ENCODE assay signal across 18 cellular contexts in genomic region chr7:37142943-37143342, GRCh38.
DNase-seq lines count a peak whose midpoint lies in the region; TF ChIP-seq lines count a peak whose summit lies in the region.
"Had no signal": no experiment of that assay in that cellular context is flagged by ENCODE, and none has a peak within 500 bp of the region (broad histone marks: within the 10 kb centered on the region; RNA-seq: fewer than 3 reads in every experiment).

No MANE protein-coding gene starts in this region.

- DNase-seq in EH (ENCODE audit: low read depth): peak; percentile 15
- peak; percentile 28 for DNase-seq in NB4 (ENCODE audit: low read depth)
- peak; percentile 26 for DNase-seq in fibroblast of villous mesenchyme (ENCODE audit: low read depth)
- DNase-seq in retinal pigment epithelial cell (ENCODE audit: low read depth): peak; percentile 10
- no peak for DNase-seq in erythroblast (lab: John Stamatoyannopoulos, UW)
- no peak for DNase-seq in cardiac septum (ENCODE audit: low spot score)
- DNase-seq in activated T-helper 2 cell treated with anti-CD3 and anti-CD28 coated beads, Interferon-gamma antibody, Interleukin-2, Interleukin-4, amounts not matched to agents 10 μg/mL and 5 μg/mL and 100 μg/mL, durations not matched to agents 14 hours and 24 hours and 36 hours (ENCODE audit: low spot score): no peak
- DNase-seq: ACHN; CD4-positive, alpha-beta memory T cell; DND-41; MM.1S; NCI-H1105; NCI-H146; NCI-H2029; NCI-H2227 treated with DMSO at 0.1 percent for 48 hours; NCI-H510A; NCI-H748 treated with DMSO at 0.1 percent for 48 hours had no signal

- no peak overlapping the region for H3K27ac Mint-ChIP-seq in activated T-helper 2 cell treated with anti-CD3 and anti-CD28 coated beads, Interferon-gamma antibody, Interleukin-2, Interleukin-4, amounts not matched to agents 10 μg/mL and 5 μg/mL and 100 μg/mL, durations not matched to agents 14 hours and 24 hours and 36 hours

- H3K4me3 ChIP-seq in NB4 (ENCODE audit: low read depth, low read length) (no peak overlapping the region), fibroblast of villous mesenchyme (ENCODE audit: low read depth, low read length) (no peak overlapping the region), retinal pigment epithelial cell (ENCODE audit: low read length) (no peak overlapping the region)
- H3K4me3 ChIP-seq: BLaER1 treated with 17β-estradiol and CSF1 and Interleukin-3, amounts not matched to agents 10 nM and 100 nM had no signal

- no peaks in the 10 kb centered on the region for H3K27me3 Mint-ChIP-seq in activated T-helper 2 cell treated with anti-CD3 and anti-CD28 coated beads, Interferon-gamma antibody, Interleukin-2, Interleukin-4, amounts not matched to agents 10 μg/mL and 5 μg/mL and 100 μg/mL, durations not matched to agents 14 hours and 24 hours and 36 hours (ENCODE audit: low read depth)
- H3K27me3 Mint-ChIP-seq: CD4-positive, alpha-beta memory T cell had no signal

- no peak overlapping the region for H3K4me3 Mint-ChIP-seq in activated T-helper 2 cell treated with anti-CD3 and anti-CD28 coated beads, Interferon-gamma antibody, Interleukin-2, Interleukin-4, amounts not matched to agents 10 μg/mL and 5 μg/mL and 100 μg/mL, durations not matched to agents 14 hours and 24 hours and 36 hours (ENCODE audit: low read depth)
- H3K4me3 Mint-ChIP-seq: CD4-positive, alpha-beta memory T cell had no signal

- peaks cover 32% of the 10 kb centered on the region for H3K9me3 Mint-ChIP-seq in activated T-helper 2 cell treated with anti-CD3 and anti-CD28 coated beads, Interferon-gamma antibody, Interleukin-2, Interleukin-4, amounts not matched to agents 10 μg/mL and 5 μg/mL and 100 μg/mL, durations not matched to agents 14 hours and 24 hours and 36 hours

- TF ChIP-seq CTCF in NB4 (IDR thresholded peaks at IDR 0.05; ENCODE audit: low read depth, low read length): no peak
- no peak for TF ChIP-seq CTCF in fibroblast of villous mesenchyme (IDR thresholded peaks at IDR 0.05; ENCODE audit: insufficient read depth, low read depth, low read length)
- TF ChIP-seq CTCF in retinal pigment epithelial cell (conservative IDR thresholded peaks at IDR 0.05; ENCODE audit: low read depth, low read length): no peak

- intact Hi-C loops in cardiac septum (cut with DNase I): no loop called here
- intact Hi-C loops in activated T-helper 2 cell treated with anti-CD3 and anti-CD28 coated beads, Interferon-gamma antibody, Interleukin-2, Interleukin-4, amounts not matched to agents 10 μg/mL and 5 μg/mL and 100 μg/mL, durations not matched to agents 14 hours and 24 hours and 36 hours (cut with micrococcal nuclease): no loop called here

- TF ChIP-seq POLR2A in NB4 (IDR thresholded peaks at IDR 0.05; ENCODE audit: extremely low read depth, insufficient read length): no peak
- no peak for TF ChIP-seq POLR2A in erythroblast (IDR thresholded peaks at IDR 0.05; ENCODE audit: low read length)

- peaks cover 6% of the 10 kb centered on the region for H3K4me1 Mint-ChIP-seq in activated T-helper 2 cell treated with anti-CD3 and anti-CD28 coated beads, Interferon-gamma antibody, Interleukin-2, Interleukin-4, amounts not matched to agents 10 μg/mL and 5 μg/mL and 100 μg/mL, durations not matched to agents 14 hours and 24 hours and 36 hours (ENCODE audit: low read depth)

- peaks cover 57% of the 10 kb centered on the region for H3K36me3 Mint-ChIP-seq in activated T-helper 2 cell treated with anti-CD3 and anti-CD28 coated beads, Interferon-gamma antibody, Interleukin-2, Interleukin-4, amounts not matched to agents 10 μg/mL and 5 μg/mL and 100 μg/mL, durations not matched to agents 14 hours and 24 hours and 36 hours (ENCODE audit: low read depth)

Comparison
In these comparisons a context has a peak if more than half of its experiments do, and no peak if none do; other contexts are left out.
1. DNase-seq: peak in EH (single experiment), NB4 (single experiment), fibroblast of villous mesenchyme (single experiment) and retinal pigment epithelial cell (single experiment); none in erythroblast (0 of 2), cardiac septum (single experiment) and activated T-helper 2 cell treated with anti-CD3 and anti-CD28 coated beads, Interferon-gamma antibody, Interleukin-2, Interleukin-4, amounts not matched to agents 10 μg/mL and 5 μg/mL and 100 μg/mL, durations not matched to agents 14 hours and 24 hours and 36 hours (single experiment).